Comparison of ENCODE assay signal across 8 cellular contexts in the genomic region with DNA sequence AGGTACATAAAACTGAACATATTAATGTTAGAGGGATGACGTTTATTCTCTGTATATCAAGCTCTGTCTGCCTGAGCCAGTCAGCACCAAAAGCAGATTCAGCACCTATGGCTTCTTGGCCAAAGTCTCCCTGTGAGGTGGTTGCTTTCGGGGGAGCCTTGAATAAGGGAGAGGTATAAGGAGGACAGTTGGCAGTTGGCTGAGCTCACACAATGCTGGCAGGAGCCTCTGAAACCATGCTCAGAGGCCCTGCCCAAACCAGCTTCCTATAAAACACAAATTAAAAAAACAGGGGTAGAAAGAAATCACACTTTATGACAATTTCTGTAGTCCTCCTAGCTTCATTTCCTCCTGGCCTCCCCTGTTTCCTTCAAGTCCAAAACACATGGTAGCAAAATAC. TPM values are rescaled to one million over a fixed set of nuclear protein-coding genes. Genes with fewer than 3 reads are reported as not detected.
DNase-seq lines count a peak whose midpoint lies in the region; ATAC-seq and TF ChIP-seq lines count a peak whose summit lies in the region.
"Had no signal": no experiment of that assay in that cellular context is flagged by ENCODE, and none has a peak within 500 bp of the region (broad histone marks: within the 10 kb centered on the region; RNA-seq: fewer than 3 reads in every experiment).

No MANE protein-coding gene starts in this region.

- H3K9me3 ChIP-seq in right atrium auricular region = no peaks in the 10 kb centered on the region
- no peaks in the 10 kb centered on the region for H3K9me3 ChIP-seq in spleen

- peaks cover 6% of the 10 kb centered on the region for H3K36me3 Mint-ChIP-seq in activated CD4-positive, alpha-beta memory T cell treated with anti-CD3 and anti-CD28 coated beads for 36 hours

- no peaks in the 10 kb centered on the region for H3K36me3 ChIP-seq in KMS-11 (ENCODE audit: insufficient read depth)
- H3K36me3 ChIP-seq in right atrium auricular region = no peaks in the 10 kb centered on the region
- no peaks in the 10 kb centered on the region for H3K36me3 ChIP-seq in spleen

- peak overlapping the region; percentile 40 for H2AFZ ChIP-seq in KMS-11 (ENCODE audit: low read depth)

- no peaks in the 10 kb centered on the region for H3K27me3 Mint-ChIP-seq in activated CD4-positive, alpha-beta memory T cell treated with anti-CD3 and anti-CD28 coated beads for 36 hours

- DNase-seq in activated CD4-positive, alpha-beta memory T cell treated with anti-CD3 and anti-CD28 coated beads for 36 hours = peak; percentile 40
- DNase-seq in right atrium auricular region (ENCODE audit: low spot score) (no peak), spleen (no peak), activated gamma-delta T cell treated with Interleukin-2 at 50 U/mL for 16 hours (no peak), GM10266 (ENCODE audit: extremely low spot score) (no peak)
- DNase-seq: NCI-H1694 had no signal

- POLR2A ChIA-PET in activated CD4-positive, alpha-beta memory T cell treated with anti-CD3 and anti-CD28 coated beads for 36 hours (lab: Charles Lee) = interaction anchor here (0.7 to 2.6 kb wide), 6 partner anchors 16 to 101 kb away, joined by 3 to 9 read pairs (median 3); partner anchors contain the start of gene ARHGEF3

- H3K4me2 ChIP-seq in KMS-11 = peak overlapping the region; percentile 71

- no peak for TF ChIP-seq POLR2A in spleen (IDR thresholded peaks at IDR 0.05)

- intact Hi-C loops in activated CD4-positive, alpha-beta memory T cell treated with anti-CD3 and anti-CD28 coated beads for 36 hours (cut with micrococcal nuclease) = loop anchor here (1.0 kb wide), 3 partner anchors 16 to 30 kb away; no protein-coding TSS in a partner anchor
- intact Hi-C loops in spleen (cut with DNase I; ENCODE audit: low total_unique reads) = no loop called here

- peaks cover 96% of the 10 kb centered on the region for H3K4me1 Mint-ChIP-seq in activated CD4-positive, alpha-beta memory T cell treated with anti-CD3 and anti-CD28 coated beads for 36 hours (ENCODE audit: low read depth)

- CTCF ChIA-PET in activated CD4-positive, alpha-beta memory T cell treated with anti-CD3 and anti-CD28 coated beads for 36 hours (lab: Charles Lee) = interaction anchor here (0.6 to 14.9 kb wide), 4 partner anchors 17 to 206 kb away, joined by 3 to 263 read pairs (median 6); partner anchors contain the start of gene ARHGEF3

- H3K27me3 ChIP-seq in KMS-11 (ENCODE audit: insufficient read depth, low read depth) (no peaks in the 10 kb centered on the region), right atrium auricular region (no peaks in the 10 kb centered on the region), spleen (replicated peaks in 1 of 7) (no peaks in the 10 kb centered on the region)

- no peak overlapping the region for H3K4me3 ChIP-seq in KMS-11 (IDR thresholded peaks at IDR 0.05; ENCODE audit: insufficient read depth, low read depth, low read length)
- no peak overlapping the region for H3K4me3 ChIP-seq in right atrium auricular region
- peak overlapping the region in 1 of 8 donors; percentile 42 for H3K4me3 ChIP-seq in spleen

- H3K4me3 Mint-ChIP-seq in activated CD4-positive, alpha-beta memory T cell treated with anti-CD3 and anti-CD28 coated beads for 36 hours = peak overlapping the region; percentile 69

- peaks cover 51% of the 10 kb centered on the region; the same call in 1 of the 2 replicates for H3K79me2 ChIP-seq in KMS-11 (ENCODE audit: insufficient read depth, low read depth)

- ATAC-seq in GM19452 (IDR thresholded peaks at IDR 0.05; ENCODE audit: unreplicated experiment) = no peak

- WGBS in spleen, 5 donors = 45 to 54% (median 47%) methylated on average over 2 of the region's 2 CpGs

- no peaks in the 10 kb centered on the region for H3K9me3 Mint-ChIP-seq in activated CD4-positive, alpha-beta memory T cell treated with anti-CD3 and anti-CD28 coated beads for 36 hours

- no peaks in the 10 kb centered on the region for H4K20me1 ChIP-seq in KMS-11 (ENCODE audit: insufficient read depth)

- H3K9ac ChIP-seq in KMS-11 = peak overlapping the region; percentile 45; the same call in 1 of the 2 replicates

- H3K27ac ChIP-seq in KMS-11 (peak overlapping the region; percentile 79), right atrium auricular region (peak overlapping the region; percentile 44 to 76), spleen (peak overlapping the region; percentile 72 to 91 (median 88))

- H3K4me1 ChIP-seq in KMS-11 (ENCODE audit: low read depth, poor library complexity, severe bottlenecking) = peaks cover 89% of the 10 kb centered on the region
- H3K4me1 ChIP-seq in right atrium auricular region = peaks cover 0 to 61% of the 10 kb centered on the region in 2 donors
- H3K4me1 ChIP-seq in spleen = peaks cover 33 to 100% (median 88%) of the 10 kb centered on the region in 6 donors

- H3K27ac Mint-ChIP-seq in activated CD4-positive, alpha-beta memory T cell treated with anti-CD3 and anti-CD28 coated beads for 36 hours = peak overlapping the region; percentile 95

- no peak for TF ChIP-seq CTCF in KMS-11 (conservative IDR thresholded peaks at IDR 0.05; ENCODE audit: low read depth, low read length)
- no peak for TF ChIP-seq CTCF in right atrium auricular region (IDR thresholded peaks at IDR 0.05)
- TF ChIP-seq CTCF in spleen (IDR thresholded peaks at IDR 0.05 in 8 of 11, conservative IDR thresholded peaks at IDR 0.05 in 3 of 11) = no peak
- TF ChIP-seq CTCF in GM10266 (IDR thresholded peaks at IDR 0.05; ENCODE audit: control insufficient read depth, insufficient read depth, low read depth, missing control alignments) = no peak

RNA-seq across cellular contexts. Expression of gene ARHGEF3, which starts 18.8 kb away (rescaled TPM):
- 10 to 100 TPM; 28.0 to 31.5 TPM for total RNA-seq in activated CD4-positive, alpha-beta memory T cell treated with anti-CD3 and anti-CD28 coated beads for 36 hours
- total RNA-seq in right atrium auricular region = 10 to 100 TPM; 16.1 to 21.7 TPM
- total RNA-seq in spleen = 10 to 100 TPM; 29.6 to 35.1 (median 33.4) TPM
- 10 to 100 TPM in 1 of 3 donors, 1 to 10 TPM in 2; 8.0 to 11.3 (median 9.5) TPM for polyA plus RNA-seq in spleen
